ENCODE assay signal across 13 cellular contexts in genomic region chr3:26281284-26281977, GRCh38.
"Had no signal": no experiment of that assay in that cellular context is flagged by ENCODE, and none has a peak within 500 bp of the region (broad histone marks: within the 10 kb centered on the region; RNA-seq: fewer than 3 reads in every experiment).

No MANE protein-coding gene starts in this region.

- H3K4me1 ChIP-seq: tibial nerve had no signal

- ATAC-seq: activated CD4-positive, alpha-beta T cell treated with anti-CD3 and anti-CD28 coated beads for 36 hours; right cardiac atrium had no signal

- H3K27me3 ChIP-seq: brain microvascular endothelial cell, tibial nerve had no signal

- H3K27ac ChIP-seq: brain microvascular endothelial cell, left ventricle myocardium inferior, tibial nerve had no signal

- DNase-seq: activated CD4-positive, alpha-beta memory T cell treated with anti-CD3 and anti-CD28 coated beads for 36 hours; activated CD4-positive, alpha-beta T cell treated with anti-CD3 and anti-CD28 coated beads for 36 hours; activated naive CD4-positive, alpha-beta T cell; brain microvascular endothelial cell; cerebellar nuclear complex; cortex of kidney; kidney; left ventricle myocardium inferior; naive B cell; right cardiac atrium had no signal

- H3K36me3 ChIP-seq: brain microvascular endothelial cell, left ventricle myocardium inferior, tibial nerve had no signal

- FAIRE-seq: frontal cortex, kidney, TTC549 had no signal

- H3K4me3 ChIP-seq: left ventricle myocardium inferior, tibial nerve had no signal
